In genomic region chr19:33273881-33274662, GRCh38 we compare ENCODE assay signal across 8 cellular contexts. TPM values are rescaled to one million over a fixed set of nuclear protein-coding genes. Genes with fewer than 3 reads are reported as not detected.
A peak's percentile ranks its signal among the peaks of the same experiment; 100 is the strongest.
DNase-seq lines count a peak whose midpoint lies in the region; ATAC-seq, FAIRE-seq and TF ChIP-seq lines count a peak whose summit lies in the region.

No MANE protein-coding gene starts in this region.

- H3K4me3 ChIP-seq in A549 (no peak overlapping the region), spleen (no peak overlapping the region)

- peak overlapping the region; percentile 42 for H3K4me2 ChIP-seq in A549

- CTCF ChIA-PET in A549 (lab: Yijun Ruan, JAX): interaction anchor here (0.8 to 36.6 kb wide), 10 partner anchors 10 to 142 kb away, joined by 3 to 603 read pairs (median 6); partner anchors contain the start of genes CEBPA and CEBPG

- POLR2A ChIA-PET in A549 (lab: Yijun Ruan, JAX): interaction anchor here (1.7 kb wide), 1 partner anchor 29 kb away, joined by 8 read pairs; the partner anchor contains the start of gene CEBPA

- no peaks in the 10 kb centered on the region for H3K36me3 ChIP-seq in spleen

- ATAC-seq in A549 (peak; percentile 42 to 66), GM21619 (IDR thresholded peaks at IDR 0.05; ENCODE audit: unreplicated experiment) (no peak), HG03039 (IDR thresholded peaks at IDR 0.05; ENCODE audit: unreplicated experiment) (no peak)

- H3K27me3 ChIP-seq in spleen (replicated peaks in 1 of 7): peaks cover 0 to 9% (median 0%) of the 10 kb centered on the region in 7 donors

- 54% methylated on average over 16 of the region's 16 CpGs for WGBS in A549 (ENCODE audit: missing lambda C conversion rate)
- WGBS in spleen, 5 donors: 31 to 56% (median 38%) methylated on average over 10 to 16 of the region's 16 CpGs

- H3K27ac ChIP-seq in A549 (peak overlapping the region; percentile 43 to 76), spleen (peak overlapping the region in 3 of 8 donors; percentile 15 to 52 (median 21))

- no peak for TF ChIP-seq RAD21 in A549 (conservative IDR thresholded peaks at IDR 0.05 in 1 of 2, IDR thresholded peaks at IDR 0.05 in 1 of 2)

- DNase-seq in A549 (ENCODE audit: low read depth in 1 of 2, low spot score in 1 of 2): peak in 1 of 2 experiments; percentile 80
- peak; percentile 80 for DNase-seq in HK-2 (ENCODE audit: unreplicated experiment)
- DNase-seq in activated CD8-positive, alpha-beta memory T cell treated with anti-CD3 and anti-CD28 coated beads for 24 hours: peak; percentile 70
- DNase-seq in glomerular visceral epithelial cell (ENCODE audit: extremely low spot score): peak; percentile 56
- DNase-seq in spleen: peak; percentile 65
- DNase-seq in NCI-H524 (lab: John Stamatoyannopoulos, UW): no peak

- TF ChIP-seq CTCF in A549 (IDR thresholded peaks at IDR 0.05) (no peak), spleen (IDR thresholded peaks at IDR 0.05 in 8 of 11, conservative IDR thresholded peaks at IDR 0.05 in 3 of 11) (no peak)

- FAIRE-seq in A549 (lab: Jason Lieb, UNC): peak; percentile 94

- intact Hi-C loops in spleen (cut with DNase I; ENCODE audit: low total_unique reads): no loop called here

- H3K9me3 ChIP-seq in A549 (no peaks in the 10 kb centered on the region), spleen (no peaks in the 10 kb centered on the region)

- H3K4me1 ChIP-seq in A549 (peaks cover 29% of the 10 kb centered on the region), spleen (peaks cover 0 to 39% (median 22%) of the 10 kb centered on the region in 6 donors)

- no peak for TF ChIP-seq EP300 in A549 (IDR thresholded peaks at IDR 0.05)

- TF ChIP-seq POLR2A in A549 (IDR thresholded peaks at IDR 0.05; ENCODE audit: low read length) (no peak), spleen (IDR thresholded peaks at IDR 0.05) (no peak)

TF ChIP-seq in A549, 52 proteins besides CTCF, POLR2A, EP300 and RAD21:
- TF ChIP-seq MAX (IDR thresholded peaks at IDR 0.05) (peak; percentile 38; the same call in 1 of the 2 replicates), FOSL2 (IDR thresholded peaks at IDR 0.05) (peak; percentile 48; the same call in 1 of the 2 replicates), FOSL2 (CRISPR knock-in tag; IDR thresholded peaks at IDR 0.05) (peak; percentile 69), JUN (IDR thresholded peaks at IDR 0.05) (peak in 1 of 2 experiments; percentile 27; a peak in 1 of 5 replicates), NPAS2 (CRISPR knock-in tag; IDR thresholded peaks at IDR 0.05; ENCODE audit: borderline replicate concordance) (peak; percentile 48; the same call in 1 of the 2 replicates), JUNB (IDR thresholded peaks at IDR 0.05) (0 out of 2 replicates have a peak, but pooled peaks have one; percentile 21), KDM1A (IDR thresholded peaks at IDR 0.05; ENCODE audit: low read depth) (peak; percentile 55; the same call in 1 of the 2 replicates), REST (IDR thresholded peaks at IDR 0.05) (no peak), FOXS1 (CRISPR knock-in tag; IDR thresholded peaks at IDR 0.05) (no peak)

RNA-seq across cellular contexts. Expression of gene CEBPA, which starts 28.3 kb away (rescaled TPM):
- polyA plus RNA-seq in A549 (2011; rRNA removed) (3.5 and 4.3 TPM in 2 replicates), A549 (2017; fragmentation: RNase III; extraction: RNeasy Plus Mini Kit Qiagen cat#74134 plus additional on column Dnase treatment) (6.2 to 6.6 TPM (median 6.3 TPM) in 3 replicates), spleen (10 to 100 TPM in 1 of 3 donors, 1 to 10 TPM in 2; 7.4 to 19.8 (median 9.1) TPM)
- 4.5 and 6.6 TPM in 2 replicates for polyA plus RNA-seq in A549 (2012; cell fraction: cytosol; rRNA removed)
- 3.8 and 4.5 TPM in 2 replicates for polyA plus RNA-seq in A549 (2012; cell fraction: nucleus; rRNA removed)
- polyA minus RNA-seq in A549 (2011; rRNA and poly(A)+ RNA removed): 5.2 and 5.7 TPM in 2 replicates
- total RNA-seq in spleen: 10 to 100 TPM; 15.5 to 27.7 (median 18.3) TPM

RNA-seq across cellular contexts. Expression of gene SLC7A10, which starts 48.4 kb away (rescaled TPM):
- polyA plus RNA-seq in A549 (2011; rRNA removed) (0.05 and 0.13 TPM in 2 replicates), A549 (2017; fragmentation: RNase III; extraction: RNeasy Plus Mini Kit Qiagen cat#74134 plus additional on column Dnase treatment) (0.13 to 0.26 TPM (median 0.20 TPM) in 3 replicates), spleen (under 1 TPM in 2 of 3 donors, not detected in 1; 0.06 to 0.07 TPM)
- polyA plus RNA-seq in A549 (2012; cell fraction: cytosol; rRNA removed): 0.12 and 0.13 TPM in 2 replicates
- 0.50 and 0.77 TPM in 2 replicates for polyA plus RNA-seq in A549 (2012; cell fraction: nucleus; rRNA removed)
- polyA minus RNA-seq in A549 (2011; rRNA and poly(A)+ RNA removed): 0.15 and 0.58 TPM in 2 replicates
- total RNA-seq in spleen: under 1 TPM in 2 of 7 donors, not detected in 5; 0.32 to 0.37 TPM

Comparison
In these comparisons a context has a peak if more than half of its experiments do, and no peak if none do; other contexts are left out.
1. ATAC-seq: peak in A549 (2 of 2); none in GM21619 (single experiment) and HG03039 (single experiment).
2. DNase-seq: peak in HK-2 (single experiment), activated CD8-positive, alpha-beta memory T cell treated with anti-CD3 and anti-CD28 coated beads for 24 hours (single experiment), glomerular visceral epithelial cell (single experiment) and spleen (single experiment); none in NCI-H524 (0 of 2).